2 cellular contexts compared by ENCODE assay signal in the genomic region with DNA sequence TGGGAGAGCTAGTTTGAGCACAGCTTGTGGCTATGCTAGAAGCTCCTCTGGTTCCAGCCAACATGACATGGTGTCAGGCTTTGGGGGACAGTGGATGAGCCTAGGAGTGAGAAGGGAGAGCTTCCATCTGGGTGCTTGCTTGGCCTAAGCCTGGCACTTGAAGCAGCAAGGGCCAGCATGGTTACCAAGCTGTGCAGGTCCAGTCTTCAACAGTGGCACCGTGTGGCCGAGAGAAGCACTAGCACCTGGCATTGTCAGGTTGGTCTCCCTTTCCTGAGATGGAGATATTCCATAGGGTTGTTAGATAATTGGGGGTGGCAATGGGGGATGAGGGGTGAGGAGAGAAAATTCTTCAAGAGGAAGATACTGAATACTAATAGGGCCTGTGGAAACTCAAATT.
TF ChIP-seq lines count a peak whose summit lies in the region.

No MANE protein-coding gene starts in this region.

TF ChIP-seq in SK-N-SH, 30 proteins besides CTCF, POLR2A, EP300 and RAD21 (continued from another document):
- no peak for TF ChIP-seq PBX3 (IDR thresholded peaks at IDR 0.05)
- no peak for TF ChIP-seq MEF2A (IDR thresholded peaks at IDR 0.05; ENCODE audit: borderline replicate concordance, low read depth)
- no peak for TF ChIP-seq USF1 (IDR thresholded peaks at IDR 0.05; ENCODE audit: borderline replicate concordance, low read depth)
- no peak for TF ChIP-seq SMC3 (IDR thresholded peaks at IDR 0.05; ENCODE audit: low read depth, low read length)
- no peak for TF ChIP-seq CHD2 (IDR thresholded peaks at IDR 0.05; ENCODE audit: low read length, partially characterized antibody)
- no peak for TF ChIP-seq TAF1 (IDR thresholded peaks at IDR 0.05; ENCODE audit: borderline replicate concordance, low read depth, low read length)
- TF ChIP-seq NRF1 (IDR thresholded peaks at IDR 0.05; ENCODE audit: low read depth, low read length), result no peak
- TF ChIP-seq, protein P1, sequence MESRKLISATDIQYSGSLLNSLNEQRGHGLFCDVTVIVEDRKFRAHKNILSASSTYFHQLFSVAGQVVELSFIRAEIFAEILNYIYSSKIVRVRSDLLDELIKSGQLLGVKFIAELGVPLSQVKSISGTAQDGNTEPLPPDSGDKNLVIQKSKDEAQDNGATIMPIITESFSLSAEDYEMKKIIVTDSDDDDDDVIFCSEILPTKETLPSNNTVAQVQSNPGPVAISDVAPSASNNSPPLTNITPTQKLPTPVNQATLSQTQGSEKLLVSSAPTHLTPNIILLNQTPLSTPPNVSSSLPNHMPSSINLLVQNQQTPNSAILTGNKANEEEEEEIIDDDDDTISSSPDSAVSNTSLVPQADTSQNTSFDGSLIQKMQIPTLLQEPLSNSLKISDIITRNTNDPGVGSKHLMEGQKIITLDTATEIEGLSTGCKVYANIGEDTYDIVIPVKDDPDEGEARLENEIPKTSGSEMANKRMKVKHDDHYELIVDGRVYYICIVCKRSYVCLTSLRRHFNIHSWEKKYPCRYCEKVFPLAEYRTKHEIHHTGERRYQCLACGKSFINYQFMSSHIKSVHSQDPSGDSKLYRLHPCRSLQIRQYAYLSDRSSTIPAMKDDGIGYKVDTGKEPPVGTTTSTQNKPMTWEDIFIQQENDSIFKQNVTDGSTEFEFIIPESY (IDR thresholded peaks at IDR 0.05; ENCODE audit: borderline replicate concordance, low read depth), result no peak
- TF ChIP-seq POLR2AphosphoS5 (IDR thresholded peaks at IDR 0.05; ENCODE audit: low read depth, low read length), result no peak
- no peak for TF ChIP-seq IRF3 (IDR thresholded peaks at IDR 0.05; ENCODE audit: low read depth, low read length)
- no peak for TF ChIP-seq TCF12 (IDR thresholded peaks at IDR 0.05)

TF ChIP-seq in SK-N-SH treated with all-trans-retinoic acid at 6 μM for 48 hours, 23 proteins besides CTCF, POLR2A, EP300 and RAD21 (continued from another document):
- TF ChIP-seq ZFP30 (CRISPR knock-in tag; IDR thresholded peaks at IDR 0.05) (no peak), POU6F1 (CRISPR knock-in tag; IDR thresholded peaks at IDR 0.05; ENCODE audit: borderline replicate concordance, low read depth) (no peak), SNAI2 (CRISPR knock-in tag; IDR thresholded peaks at IDR 0.05) (no peak), GLIS3 (CRISPR knock-in tag; IDR thresholded peaks at IDR 0.05) (no peak), ISL1 (CRISPR knock-in tag; IDR thresholded peaks at IDR 0.05) (no peak), CSDC2 (CRISPR knock-in tag; IDR thresholded peaks at IDR 0.05) (no peak), TCF4 (CRISPR knock-in tag; IDR thresholded peaks at IDR 0.05; ENCODE audit: borderline replicate concordance) (no peak), RARB (CRISPR knock-in tag; IDR thresholded peaks at IDR 0.05) (no peak), ZFP3 (CRISPR knock-in tag; IDR thresholded peaks at IDR 0.05) (no peak)
- TF ChIP-seq, protein P2, sequence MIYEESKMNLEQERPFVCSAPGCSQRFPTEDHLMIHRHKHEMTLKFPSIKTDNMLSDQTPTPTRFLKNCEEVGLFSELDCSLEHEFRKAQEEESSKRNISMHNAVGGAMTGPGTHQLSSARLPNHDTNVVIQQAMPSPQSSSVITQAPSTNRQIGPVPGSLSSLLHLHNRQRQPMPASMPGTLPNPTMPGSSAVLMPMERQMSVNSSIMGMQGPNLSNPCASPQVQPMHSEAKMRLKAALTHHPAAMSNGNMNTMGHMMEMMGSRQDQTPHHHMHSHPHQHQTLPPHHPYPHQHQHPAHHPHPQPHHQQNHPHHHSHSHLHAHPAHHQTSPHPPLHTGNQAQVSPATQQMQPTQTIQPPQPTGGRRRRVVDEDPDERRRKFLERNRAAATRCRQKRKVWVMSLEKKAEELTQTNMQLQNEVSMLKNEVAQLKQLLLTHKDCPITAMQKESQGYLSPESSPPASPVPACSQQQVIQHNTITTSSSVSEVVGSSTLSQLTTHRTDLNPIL (CRISPR knock-in tag; IDR thresholded peaks at IDR 0.05; ENCODE audit: low read depth), result no peak
- TF ChIP-seq, protein P3, sequence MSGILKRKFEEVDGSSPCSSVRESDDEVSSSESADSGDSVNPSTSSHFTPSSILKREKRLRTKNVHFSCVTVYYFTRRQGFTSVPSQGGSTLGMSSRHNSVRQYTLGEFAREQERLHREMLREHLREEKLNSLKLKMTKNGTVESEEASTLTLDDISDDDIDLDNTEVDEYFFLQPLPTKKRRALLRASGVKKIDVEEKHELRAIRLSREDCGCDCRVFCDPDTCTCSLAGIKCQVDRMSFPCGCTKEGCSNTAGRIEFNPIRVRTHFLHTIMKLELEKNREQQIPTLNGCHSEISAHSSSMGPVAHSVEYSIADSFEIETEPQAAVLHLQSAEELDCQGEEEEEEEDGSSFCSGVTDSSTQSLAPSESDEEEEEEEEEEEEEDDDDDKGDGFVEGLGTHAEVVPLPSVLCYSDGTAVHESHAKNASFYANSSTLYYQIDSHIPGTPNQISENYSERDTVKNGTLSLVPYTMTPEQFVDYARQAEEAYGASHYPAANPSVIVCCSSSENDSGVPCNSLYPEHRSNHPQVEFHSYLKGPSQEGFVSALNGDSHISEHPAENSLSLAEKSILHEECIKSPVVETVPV (CRISPR knock-in tag; IDR thresholded peaks at IDR 0.05), result no peak
